8 cellular contexts compared by ENCODE assay signal in the genomic region with DNA sequence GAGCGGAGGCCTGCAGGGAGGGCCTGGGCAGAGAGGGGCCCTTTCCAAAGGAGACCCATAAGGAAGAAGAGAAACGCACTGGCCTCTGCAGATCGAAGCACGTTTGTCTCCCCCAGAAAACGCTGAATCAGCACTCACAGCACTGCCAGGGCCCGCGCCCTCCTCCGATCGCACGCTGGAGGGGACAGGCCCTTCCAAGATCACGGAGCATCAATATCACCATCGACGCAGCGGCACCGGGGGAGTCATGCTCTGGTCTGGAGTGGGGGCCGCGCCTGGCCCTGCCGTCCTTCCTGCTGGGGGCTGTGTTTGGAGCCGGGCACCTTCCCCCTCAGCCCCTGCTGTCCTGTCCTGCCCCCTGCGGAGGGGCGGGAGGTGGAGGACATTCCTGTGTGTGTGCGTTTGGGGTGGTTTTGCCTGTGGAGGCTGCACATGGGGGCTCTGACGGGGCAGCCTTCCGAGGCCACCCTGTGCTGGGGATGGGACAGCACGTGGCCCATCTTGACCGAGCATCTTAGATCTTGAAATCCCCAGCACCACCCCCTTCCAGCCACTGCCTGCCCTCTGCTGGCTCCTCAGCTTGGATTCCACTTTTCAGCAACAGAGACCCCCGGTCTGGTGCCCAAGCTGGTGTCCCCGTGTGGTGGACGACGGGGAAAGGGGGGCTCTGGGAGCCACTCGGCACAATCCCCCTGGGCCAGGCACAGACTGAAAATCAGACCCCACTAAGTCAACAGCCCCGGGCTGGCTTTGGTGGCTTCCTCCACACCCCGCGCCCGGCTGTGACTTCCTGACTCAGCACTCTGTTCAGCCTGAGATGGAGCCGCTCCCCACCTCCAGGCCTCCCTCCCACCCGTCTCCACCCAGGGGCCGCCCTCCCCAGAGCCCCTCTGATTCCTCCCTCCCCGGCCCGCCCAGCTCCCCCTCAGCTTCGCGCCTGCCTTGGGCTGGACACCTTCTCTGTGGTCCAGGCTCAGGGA. TPM values are rescaled to one million over a fixed set of nuclear protein-coding genes. Genes with fewer than 3 reads are reported as not detected.
DNase-seq lines count a peak whose midpoint lies in the region; ATAC-seq and TF ChIP-seq lines count a peak whose summit lies in the region.

No MANE protein-coding gene starts in this region.

- intact Hi-C loops in gastrocnemius medialis (cut with DNase I; ENCODE audit: low total_unique reads), result no loop called here
- intact Hi-C loops in posterior vena cava (cut with DNase I), result no loop called here

- H3K27ac ChIP-seq in gastrocnemius medialis, result peak overlapping the region; percentile 36 to 84 (median 66)

- no peaks in the 10 kb centered on the region for H3K9me3 ChIP-seq in gastrocnemius medialis

- H3K4me3 Mint-ChIP-seq in HFFc6, result peak overlapping the region; percentile 74
- H3K4me3 Mint-ChIP-seq in activated CD8-positive, alpha-beta memory T cell treated with anti-CD3 and anti-CD28 coated beads, Interleukin-2, amount 10 ng/mL, durations not matched to agents 7 days and 5 days, result peak overlapping the region; percentile 85

- H3K36me3 Mint-ChIP-seq in HFFc6 (ENCODE audit: low read depth), result no peaks in the 10 kb centered on the region
- peaks cover 3% of the 10 kb centered on the region for H3K36me3 Mint-ChIP-seq in activated CD8-positive, alpha-beta memory T cell treated with anti-CD3 and anti-CD28 coated beads, Interleukin-2, amount 10 ng/mL, durations not matched to agents 7 days and 5 days

- peaks cover 0 to 4% of the 10 kb centered on the region in 2 donors for H3K36me3 ChIP-seq in gastrocnemius medialis

- H3K27me3 Mint-ChIP-seq in HFFc6 (ENCODE audit: insufficient read depth), result peaks cover 2% of the 10 kb centered on the region; the same call in 1 of the 2 replicates
- H3K27me3 Mint-ChIP-seq in activated CD8-positive, alpha-beta memory T cell treated with anti-CD3 and anti-CD28 coated beads, Interleukin-2, amount 10 ng/mL, durations not matched to agents 7 days and 5 days, result no peaks in the 10 kb centered on the region

- TF ChIP-seq POLR2A in gastrocnemius medialis (IDR thresholded peaks at IDR 0.05), result no peak

- H3K4me3 ChIP-seq in foreskin fibroblast (ENCODE audit: low read depth in 1 of 2, low read length in 2 of 2) (peak overlapping the region; percentile 31 to 34), gastrocnemius medialis (peak overlapping the region in 3 of 4 donors; percentile 40 to 55 (median 48))

- peak; percentile 11 for ATAC-seq in activated CD8-positive, alpha-beta memory T cell treated with anti-CD3 and anti-CD28 coated beads, Interleukin-2, amount 10 ng/mL, durations not matched to agents 7 days and 5 days
- ATAC-seq in gastrocnemius medialis (no peak), GM18517 (IDR thresholded peaks at IDR 0.05; ENCODE audit: unreplicated experiment) (no peak)

- CTCF ChIA-PET in activated CD8-positive, alpha-beta memory T cell treated with anti-CD3 and anti-CD28 coated beads, Interleukin-2, amount 10 ng/mL, durations not matched to agents 7 days and 5 days (lab: Charles Lee), result interaction anchor here (0.9 to 6.1 kb wide), 9 partner anchors 8 to 144 kb away, joined by 3 to 51 read pairs (median 7); partner anchors contain the start of genes NACC2 and TMEM250

- TF ChIP-seq CTCF in HFFc6 (IDR thresholded peaks at IDR 0.05), result peak; percentile 53
- TF ChIP-seq CTCF in foreskin fibroblast (IDR thresholded peaks at IDR 0.05; ENCODE audit: low read depth, low read length), result peak; percentile 50
- no peak for TF ChIP-seq CTCF in gastrocnemius medialis (IDR thresholded peaks at IDR 0.05 in 4 of 5, conservative IDR thresholded peaks at IDR 0.05 in 1 of 5)

- DNase-seq in COLO668 (lab: John Stamatoyannopoulos, UW; ENCODE audit: unreplicated experiment), result peak; percentile 67
- no peak for DNase-seq in HFFc6
- DNase-seq in activated CD8-positive, alpha-beta memory T cell treated with anti-CD3 and anti-CD28 coated beads, Interleukin-2, amount 10 ng/mL, durations not matched to agents 7 days and 5 days, result peak; percentile 72
- peak in 1 of 2 donors; percentile 68 for DNase-seq in foreskin fibroblast
- DNase-seq in gastrocnemius medialis, result no peak
- no peak for DNase-seq in pons (ENCODE audit: low spot score)
- DNase-seq in posterior vena cava (ENCODE audit: low spot score), result no peak

- peak overlapping the region; percentile 75 for H3K27ac Mint-ChIP-seq in HFFc6
- H3K27ac Mint-ChIP-seq in activated CD8-positive, alpha-beta memory T cell treated with anti-CD3 and anti-CD28 coated beads, Interleukin-2, amount 10 ng/mL, durations not matched to agents 7 days and 5 days, result peak overlapping the region; percentile 94

- H3K9me3 Mint-ChIP-seq in HFFc6, result no peaks in the 10 kb centered on the region
- no peaks in the 10 kb centered on the region for H3K9me3 Mint-ChIP-seq in activated CD8-positive, alpha-beta memory T cell treated with anti-CD3 and anti-CD28 coated beads, Interleukin-2, amount 10 ng/mL, durations not matched to agents 7 days and 5 days (ENCODE audit: low read depth)

- H3K27me3 ChIP-seq in gastrocnemius medialis, result no peaks in the 10 kb centered on the region

- H3K4me1 ChIP-seq in gastrocnemius medialis, result peaks cover 32 to 41% of the 10 kb centered on the region in 2 donors

- H3K4me1 Mint-ChIP-seq in HFFc6 (ENCODE audit: low read depth), result peaks cover 19% of the 10 kb centered on the region
- H3K4me1 Mint-ChIP-seq in activated CD8-positive, alpha-beta memory T cell treated with anti-CD3 and anti-CD28 coated beads, Interleukin-2, amount 10 ng/mL, durations not matched to agents 7 days and 5 days, result peaks cover 79% of the 10 kb centered on the region

- in situ Hi-C loops in gastrocnemius medialis (cut with MboI; ENCODE audit: low sequenced_read_pairs in 4 of 4), result no loop called here

RNA-seq across cellular contexts. Expression of gene TMEM250, which starts 8.3 kb away (rescaled TPM):
- total RNA-seq in HFFc6 (2021; fragmentation: NEBNext Ultra II Directional; extraction: Animal tissue kit (Norgen Biotek cat#: 25700)), result 10 to 100 TPM; 31.6 to 45.4 (median 35.7) TPM
- total RNA-seq in activated CD8-positive, alpha-beta memory T cell treated with anti-CD3 and anti-CD28 coated beads, Interleukin-2, amount 10 ng/mL, durations not matched to agents 7 days and 5 days, result 10 to 100 TPM; 42.5 to 44.5 TPM
- total RNA-seq in gastrocnemius medialis, result 10 to 100 TPM; 25.7 to 46.9 (median 41.5) TPM
- total RNA-seq in posterior vena cava, result 10 to 100 TPM; 25.0 to 29.1 TPM

RNA-seq across cellular contexts. Expression of gene NACC2, which starts 15.3 kb away (rescaled TPM):
- total RNA-seq in HFFc6 (2021; fragmentation: NEBNext Ultra II Directional; extraction: Animal tissue kit (Norgen Biotek cat#: 25700)), result 10 to 100 TPM; 38.2 to 46.7 (median 40.2) TPM
- total RNA-seq in activated CD8-positive, alpha-beta memory T cell treated with anti-CD3 and anti-CD28 coated beads, Interleukin-2, amount 10 ng/mL, durations not matched to agents 7 days and 5 days, result 1 to 10 TPM; 6.3 to 9.7 TPM
- 10 to 100 TPM; 26.0 to 51.7 (median 43.5) TPM for total RNA-seq in gastrocnemius medialis
- 10 to 100 TPM; 73.5 to 77.7 TPM for total RNA-seq in posterior vena cava

Comparison
In these comparisons a context has a peak if more than half of its experiments do, and no peak if none do; other contexts are left out.
1. DNase-seq: peak in COLO668 (single experiment) and activated CD8-positive, alpha-beta memory T cell treated with anti-CD3 and anti-CD28 coated beads, Interleukin-2, amount 10 ng/mL, durations not matched to agents 7 days and 5 days (single experiment); none in HFFc6 (single experiment), gastrocnemius medialis (0 of 2), pons (single experiment) and posterior vena cava (single experiment).
2. CTCF ChIP-seq: peak in HFFc6 (single experiment) and foreskin fibroblast (single experiment); none in gastrocnemius medialis (0 of 5).